ENCODE assay signal across 29 cellular contexts in genomic region chr14:56044196-56044595, GRCh38.
"Had no signal": no experiment of that assay in that cellular context is flagged by ENCODE, and none has a peak within 500 bp of the region (broad histone marks: within the 10 kb centered on the region; RNA-seq: fewer than 3 reads in every experiment).

No MANE protein-coding gene starts in this region.

- H3K36me3 ChIP-seq: ascending aorta, gastroesophageal sphincter, neutrophil, right lobe of liver, suprapubic skin, tibial artery, upper lobe of right lung, WERI-Rb-1 had no signal

- DNase-seq: activated CD4-positive, alpha-beta memory T cell treated with anti-CD3 and anti-CD28 coated beads for 36 hours; activated CD4-positive, alpha-beta T cell treated with anti-CD3 and anti-CD28 coated beads for 48 hours; activated CD8-positive, alpha-beta memory T cell treated with anti-CD3 and anti-CD28 coated beads, Interleukin-2, amount 50 U/mL, for 48 hours; activated gamma-delta T cell; activated naive CD4-positive, alpha-beta T cell treated with anti-CD3 and anti-CD28 coated beads, Interleukin-2, amount 10 ng/mL, durations not matched to agents 7 days and 5 days; activated naive CD8-positive, alpha-beta T cell treated with anti-CD3 and anti-CD28 coated beads, Interleukin-2, amount 10 ng/mL, durations not matched to agents 7 days and 5 days; activated T-cell treated with anti-CD3 and anti-CD28 coated beads, Interleukin-2, amount 50 U/mL, for 24 hours; dermis blood vessel endothelial cell; effector CD4-positive, alpha-beta T cell; erythroblast; naive B cell; nephron progenitor cell; right lobe of liver; stimulated activated CD4-positive, alpha-beta T cell treated with anti-CD3 and anti-CD28 coated beads, Interleukin-1b, Interleukin-23, amount 100 ng/mL, for 48 hours; stimulated activated CD4-positive, alpha-beta T cell treated with anti-CD3 and anti-CD28 coated beads, Interleukin-4, amount 100 ng/mL, for 4 hours; stimulated activated CD8-positive, alpha-beta memory T cell treated with anti-CD3 and anti-CD28 coated beads, Interleukin-4, amount 100 ng/mL, for 48 hours; stimulated activated naive B cell treated with anti-CD40 and anti-IgM and Interleukin-4, amounts not matched to agents 10 μg/mL and 1 μg/mL and 100 μg/mL, for 72 hours; T-helper 17 cell; T1000; tibial artery; upper lobe of right lung; WERI-Rb-1 had no signal

- H3K9me3 ChIP-seq: ascending aorta, gastroesophageal sphincter, neutrophil, right lobe of liver, suprapubic skin, tibial artery, upper lobe of right lung had no signal

- H3K27me3 ChIP-seq: ascending aorta, gastroesophageal sphincter, hepatocyte, neutrophil, right lobe of liver, suprapubic skin, tibial artery, upper lobe of right lung had no signal

- ATAC-seq: activated CD4-positive, CD25-positive, alpha-beta regulatory T cell treated with anti-CD3 and anti-CD28 coated beads, Interleukin-2, amount 50 U/mL, for 24 hours; gastroesophageal sphincter; right lobe of liver; stimulated activated naive B cell treated with anti-CD40 and anti-IgM and Interleukin-4, amounts not matched to agents 10 μg/mL and 1 μg/mL and 100 μg/mL, for 72 hours; T-helper 17 cell; upper lobe of right lung had no signal

- H3K4me3 ChIP-seq: ascending aorta, gastroesophageal sphincter, hepatocyte, right lobe of liver, smooth muscle cell, suprapubic skin, tibial artery, upper lobe of right lung had no signal

- H3K4me1 ChIP-seq: ascending aorta, gastroesophageal sphincter, right lobe of liver, suprapubic skin, tibial artery, upper lobe of right lung had no signal

- H3K27ac ChIP-seq: ascending aorta, gastroesophageal sphincter, hepatocyte, neutrophil, right lobe of liver, suprapubic skin, tibial artery, upper lobe of right lung, WERI-Rb-1 had no signal
